ENCODE assay signal across 9 cellular contexts in genomic region chr3:27680517-27681246, GRCh38. TPM values are rescaled to one million over a fixed set of nuclear protein-coding genes. Genes with fewer than 3 reads are reported as not detected.
DNase-seq lines count a peak whose midpoint lies in the region; ATAC-seq lines count a peak whose summit lies in the region.
"Had no signal": no experiment of that assay in that cellular context is flagged by ENCODE, and none has a peak within 500 bp of the region (broad histone marks: within the 10 kb centered on the region; RNA-seq: fewer than 3 reads in every experiment).

No MANE protein-coding gene starts in this region.

- H3K36me3 ChIP-seq in mesendoderm (ENCODE audit: control insufficient read depth, insufficient read depth, low read length) = no peaks in the 10 kb centered on the region
- H3K36me3 ChIP-seq: heart left ventricle had no signal

- intact Hi-C loops in activated T-helper 1 cell treated with anti-CD3 and anti-CD28 coated beads, Interleukin-12 subunit alpha, Interleukin-12 subunit beta, Interleukin-2, Interleukin-4 antibody, amounts not matched to agents 30 ng/mL and 10 ng/mL and 1 ng/mL, durations not matched to agents 14 hours and 24 hours and 36 hours (cut with micrococcal nuclease) = loop anchor here (1.0 to 2.0 kb wide), 4 partner anchors 197 to 546 kb away; no protein-coding TSS in a partner anchor

- no peak overlapping the region for H3K4ac ChIP-seq in mesendoderm (ENCODE audit: low read depth, low read length)

- DNase-seq in GDM1 (lab: John Stamatoyannopoulos, UW) = peak; percentile 1
- DNase-seq in activated T-helper 1 cell treated with anti-CD3 and anti-CD28 coated beads, Interleukin-12 subunit alpha, Interleukin-12 subunit beta, Interleukin-2, Interleukin-4 antibody, amounts not matched to agents 30 ng/mL and 10 ng/mL and 1 ng/mL, durations not matched to agents 14 hours and 24 hours and 36 hours (ENCODE audit: low spot score) = no peak
- peak; percentile 90 for DNase-seq in mesendoderm
- DNase-seq in activated effector memory CD4-positive, alpha-beta T cell treated with Interleukin-2 at 50 U/mL for 16 hours = no peak
- no peak for DNase-seq in epidermal melanocyte (ENCODE audit: insufficient read length, low spot score)
- DNase-seq in stimulated activated CD4-positive, alpha-beta T cell treated with anti-CD3 and anti-CD28 coated beads, Interleukin-4, amount 100 ng/mL, for 4 hours = no peak
- no peak for DNase-seq in cortex of kidney (lab: John Stamatoyannopoulos, UW)

- H3K27ac Mint-ChIP-seq in activated T-helper 1 cell treated with anti-CD3 and anti-CD28 coated beads, Interleukin-12 subunit alpha, Interleukin-12 subunit beta, Interleukin-2, Interleukin-4 antibody, amounts not matched to agents 30 ng/mL and 10 ng/mL and 1 ng/mL, durations not matched to agents 14 hours and 24 hours and 36 hours = peak overlapping the region; percentile 67

- no peak overlapping the region for H3K4me3 ChIP-seq in mesendoderm (ENCODE audit: low read length)

- peak overlapping the region; percentile 74 for H3K56ac ChIP-seq in mesendoderm (ENCODE audit: low read length)

- peaks cover 5% of the 10 kb centered on the region for H3K27me3 Mint-ChIP-seq in activated T-helper 1 cell treated with anti-CD3 and anti-CD28 coated beads, Interleukin-12 subunit alpha, Interleukin-12 subunit beta, Interleukin-2, Interleukin-4 antibody, amounts not matched to agents 30 ng/mL and 10 ng/mL and 1 ng/mL, durations not matched to agents 14 hours and 24 hours and 36 hours (ENCODE audit: insufficient read depth)

- H3K4me3 Mint-ChIP-seq in activated T-helper 1 cell treated with anti-CD3 and anti-CD28 coated beads, Interleukin-12 subunit alpha, Interleukin-12 subunit beta, Interleukin-2, Interleukin-4 antibody, amounts not matched to agents 30 ng/mL and 10 ng/mL and 1 ng/mL, durations not matched to agents 14 hours and 24 hours and 36 hours = no peak overlapping the region

- peak overlapping the region; percentile 5 for H4K5ac ChIP-seq in mesendoderm (ENCODE audit: low read length)

- H3K36me3 Mint-ChIP-seq in activated T-helper 1 cell treated with anti-CD3 and anti-CD28 coated beads, Interleukin-12 subunit alpha, Interleukin-12 subunit beta, Interleukin-2, Interleukin-4 antibody, amounts not matched to agents 30 ng/mL and 10 ng/mL and 1 ng/mL, durations not matched to agents 14 hours and 24 hours and 36 hours (ENCODE audit: low read depth) = no peaks in the 10 kb centered on the region

- H2BK15ac ChIP-seq in mesendoderm (replicated peaks; ENCODE audit: low read depth) = no peak overlapping the region

- no peak overlapping the region for H4K8ac ChIP-seq in mesendoderm (ENCODE audit: low read depth, low read length)

- H2BK5ac ChIP-seq in mesendoderm (ENCODE audit: low read length) = no peak overlapping the region

- H3K4me1 Mint-ChIP-seq in activated T-helper 1 cell treated with anti-CD3 and anti-CD28 coated beads, Interleukin-12 subunit alpha, Interleukin-12 subunit beta, Interleukin-2, Interleukin-4 antibody, amounts not matched to agents 30 ng/mL and 10 ng/mL and 1 ng/mL, durations not matched to agents 14 hours and 24 hours and 36 hours (ENCODE audit: low read depth) = peaks cover 10% of the 10 kb centered on the region

- H2AK5ac ChIP-seq in mesendoderm (ENCODE audit: low read length) = no peak overlapping the region

- no peaks in the 10 kb centered on the region for H3K4me1 ChIP-seq in mesendoderm (ENCODE audit: control insufficient read depth, low read depth, low read length)

- peak overlapping the region; percentile 42 for H3K9ac ChIP-seq in mesendoderm (ENCODE audit: low read length)

- H3K23ac ChIP-seq in mesendoderm (ENCODE audit: low read length) = no peak overlapping the region

- H3K79me1 ChIP-seq in mesendoderm (ENCODE audit: low read length) = no peaks in the 10 kb centered on the region

- no CpG with 5 or more reads among the region's 5 CpGs for WGBS in mesendoderm (ENCODE audit: extremely low coverage, insufficient coverage, low lambda C conversion rate)

- H3K27me3 ChIP-seq in mesendoderm (ENCODE audit: insufficient read depth, low read length, poor library complexity) = no peaks in the 10 kb centered on the region
- H3K27me3 ChIP-seq: heart left ventricle had no signal

- peak; percentile 11 for ATAC-seq in HG02870 (IDR thresholded peaks at IDR 0.05; ENCODE audit: unreplicated experiment)

- H2BK120ac ChIP-seq in mesendoderm (ENCODE audit: low read depth, low read length) = no peak overlapping the region

- no peaks in the 10 kb centered on the region for H3K9me3 Mint-ChIP-seq in activated T-helper 1 cell treated with anti-CD3 and anti-CD28 coated beads, Interleukin-12 subunit alpha, Interleukin-12 subunit beta, Interleukin-2, Interleukin-4 antibody, amounts not matched to agents 30 ng/mL and 10 ng/mL and 1 ng/mL, durations not matched to agents 14 hours and 24 hours and 36 hours

- H3K18ac ChIP-seq in mesendoderm (ENCODE audit: low read length) = peak overlapping the region; percentile 2

- peak overlapping the region; percentile 58 for H3K27ac ChIP-seq in mesendoderm (ENCODE audit: low read depth, low read length)

- H3K4me2 ChIP-seq in mesendoderm (ENCODE audit: low read length) = peak overlapping the region; percentile 26

- no peaks in the 10 kb centered on the region for H3K79me2 ChIP-seq in mesendoderm (ENCODE audit: control insufficient read depth, insufficient read depth, low read length)

RNA-seq across cellular contexts. Expression of gene EOMES, which starts 41.4 kb away (rescaled TPM):
- 29.6 and 30.7 TPM in 2 replicates for total RNA-seq in activated T-helper 1 cell treated with anti-CD3 and anti-CD28 coated beads, Interleukin-12 subunit alpha, Interleukin-12 subunit beta, Interleukin-2, Interleukin-4 antibody, amounts not matched to agents 30 ng/mL and 10 ng/mL and 1 ng/mL, durations not matched to agents 14 hours and 24 hours and 36 hours
- polyA plus RNA-seq in mesendoderm (2013, experiment 1 of 2) = 314 TPM
- polyA plus RNA-seq in mesendoderm (2013, experiment 2 of 2) = 293 TPM

Comparison
In these comparisons a context has a peak if more than half of its experiments do, and no peak if none do; other contexts are left out.
1. DNase-seq: peak in GDM1 (single experiment) and mesendoderm (single experiment); none in activated T-helper 1 cell treated with anti-CD3 and anti-CD28 coated beads, Interleukin-12 subunit alpha, Interleukin-12 subunit beta, Interleukin-2, Interleukin-4 antibody, amounts not matched to agents 30 ng/mL and 10 ng/mL and 1 ng/mL, durations not matched to agents 14 hours and 24 hours and 36 hours (single experiment), activated effector memory CD4-positive, alpha-beta T cell treated with Interleukin-2 at 50 U/mL for 16 hours (single experiment), epidermal melanocyte (single experiment), stimulated activated CD4-positive, alpha-beta T cell treated with anti-CD3 and anti-CD28 coated beads, Interleukin-4, amount 100 ng/mL, for 4 hours (0 of 2) and cortex of kidney (single experiment).